In genomic region chr18:1595165-1595564, GRCh38 we compare ENCODE assay signal across 21 cellular contexts.
DNase-seq lines count a peak whose midpoint lies in the region; ATAC-seq, FAIRE-seq and TF ChIP-seq lines count a peak whose summit lies in the region.
"Had no signal": no experiment of that assay in that cellular context is flagged by ENCODE, and none has a peak within 500 bp of the region (broad histone marks: within the 10 kb centered on the region; RNA-seq: fewer than 3 reads in every experiment).

No MANE protein-coding gene starts in this region.

- FAIRE-seq in urothelium cell line (lab: Jason Lieb, UNC), result peak; percentile 74
- FAIRE-seq: GM12878, GM19239 had no signal

- no peak overlapping the region for H3K4me3 Mint-ChIP-seq in dendritic cell treated with granulocyte-macrophage colony-stimulating factor and Interleukin-4, amounts not matched to agents 40 ng/mL and 50 ng/mL, for 4 days
- H3K4me3 Mint-ChIP-seq: CD4-positive, CD25-positive, alpha-beta regulatory T cell; CD8-positive, alpha-beta T cell had no signal

- H3K36me3 ChIP-seq in KMS-11 (ENCODE audit: insufficient read depth) (no peaks in the 10 kb centered on the region), GM23248 (ENCODE audit: low read depth) (no peaks in the 10 kb centered on the region)

- H3K9ac ChIP-seq in KMS-11, result no peak overlapping the region
- H3K9ac ChIP-seq in GM23248, result no peak overlapping the region

- no peak for TF ChIP-seq CTCF in KMS-11 (conservative IDR thresholded peaks at IDR 0.05; ENCODE audit: low read depth, low read length)

- DNase-seq in CD1c-positive myeloid dendritic cell (ENCODE audit: extremely low spot score) (peak; percentile 22), urothelium cell line (ENCODE audit: low spot score) (no peak), GM23248 (no peak), NOMO-1 treated with dmso at 0.1 percent for 144 hours (lab: John Stamatoyannopoulos, UW; ENCODE audit: unreplicated experiment) (no peak)
- DNase-seq: 8988T; C1 segment of cervical spinal cord; Caco-2; CD4-positive, CD25-positive, alpha-beta regulatory T cell; CD8-positive, alpha-beta T cell; DMS 273 treated with DMSO at 0.1 percent for 48 hours; DMS79; EL; GDM1; GOT3; H7; HCEC 1CT had no signal

- H3F3A ChIP-seq in GM23248 (ENCODE audit: insufficient read depth), result no peaks in the 10 kb centered on the region

- H3K27me3 ChIP-seq in KMS-11 (ENCODE audit: insufficient read depth, low read depth), result no peaks in the 10 kb centered on the region
- H3K27me3 ChIP-seq in GM23248 (replicated peaks; ENCODE audit: insufficient read depth), result no peaks in the 10 kb centered on the region

- no peaks in the 10 kb centered on the region for H3K9me2 ChIP-seq in GM23248 (ENCODE audit: insufficient read depth)

- H2AFZ ChIP-seq in KMS-11 (ENCODE audit: low read depth) (0 out of 2 replicates have a peak overlapping the region, but pooled peaks have one; percentile 16), GM23248 (no peak overlapping the region)

- H3K4me1 Mint-ChIP-seq in dendritic cell treated with granulocyte-macrophage colony-stimulating factor and Interleukin-4, amounts not matched to agents 40 ng/mL and 50 ng/mL, for 4 days (ENCODE audit: low read depth), result peaks cover 8% of the 10 kb centered on the region
- H3K4me1 Mint-ChIP-seq: CD4-positive, CD25-positive, alpha-beta regulatory T cell had no signal

- no peaks in the 10 kb centered on the region for H3K9me3 ChIP-seq in GM23248 (ENCODE audit: low read depth)
- H3K9me3 ChIP-seq: Caco-2 had no signal

- no peaks in the 10 kb centered on the region for H4K20me1 ChIP-seq in KMS-11 (ENCODE audit: insufficient read depth)
- no peaks in the 10 kb centered on the region for H4K20me1 ChIP-seq in GM23248 (ENCODE audit: insufficient read depth)

- WGBS in GM23248 (ENCODE audit: low coverage in 1 of 2, low lambda C conversion rate in 2 of 2, missing lambda C conversion rate in 2 of 2), 2 experiments, result 0% methylated on average over 1 of the region's 1 CpG

- no peaks in the 10 kb centered on the region for H3K9me3 Mint-ChIP-seq in dendritic cell treated with granulocyte-macrophage colony-stimulating factor and Interleukin-4, amounts not matched to agents 40 ng/mL and 50 ng/mL, for 4 days
- H3K9me3 Mint-ChIP-seq: CD8-positive, alpha-beta T cell had no signal

- no peaks in the 10 kb centered on the region for H3K36me3 Mint-ChIP-seq in dendritic cell treated with granulocyte-macrophage colony-stimulating factor and Interleukin-4, amounts not matched to agents 40 ng/mL and 50 ng/mL, for 4 days (ENCODE audit: low read depth)
- H3K36me3 Mint-ChIP-seq: CD4-positive, CD25-positive, alpha-beta regulatory T cell; CD8-positive, alpha-beta T cell had no signal

- no peak for ATAC-seq in HG02759 (IDR thresholded peaks at IDR 0.05; ENCODE audit: unreplicated experiment)
- ATAC-seq: CD8-positive, alpha-beta T cell; GM12878 had no signal

- no peaks in the 10 kb centered on the region for H3K27me3 Mint-ChIP-seq in dendritic cell treated with granulocyte-macrophage colony-stimulating factor and Interleukin-4, amounts not matched to agents 40 ng/mL and 50 ng/mL, for 4 days
- H3K27me3 Mint-ChIP-seq: CD4-positive, CD25-positive, alpha-beta regulatory T cell had no signal

- no peak overlapping the region for H3K4me3 ChIP-seq in KMS-11 (IDR thresholded peaks at IDR 0.05; ENCODE audit: insufficient read depth, low read depth, low read length)
- H3K4me3 ChIP-seq in GM23248, result no peak overlapping the region
- H3K4me3 ChIP-seq: GM12878 had no signal

- H3K4me1 ChIP-seq in KMS-11 (ENCODE audit: low read depth, poor library complexity, severe bottlenecking) (peaks cover 13% of the 10 kb centered on the region), GM23248 (ENCODE audit: insufficient read depth) (no peaks in the 10 kb centered on the region)
- H3K4me1 ChIP-seq: Caco-2 had no signal

- peak overlapping the region; percentile 34 for H3K27ac Mint-ChIP-seq in dendritic cell treated with granulocyte-macrophage colony-stimulating factor and Interleukin-4, amounts not matched to agents 40 ng/mL and 50 ng/mL, for 4 days
- H3K27ac Mint-ChIP-seq: CD4-positive, CD25-positive, alpha-beta regulatory T cell; CD8-positive, alpha-beta T cell had no signal

- H3K4me2 ChIP-seq in KMS-11, result peak overlapping the region; percentile 8; the same call in 1 of the 2 replicates
- no peak overlapping the region for H3K4me2 ChIP-seq in GM23248 (ENCODE audit: unreplicated experiment)

- no peak overlapping the region for H3K27ac ChIP-seq in KMS-11
- no peak overlapping the region for H3K27ac ChIP-seq in GM23248

- in situ Hi-C loops in GM23248 (cut with MboI), result loop anchor here (25.0 kb wide), 1 partner anchor 942 kb away; no protein-coding TSS in a partner anchor

- H3K79me2 ChIP-seq in KMS-11 (ENCODE audit: insufficient read depth, low read depth) (no peaks in the 10 kb centered on the region), GM23248 (ENCODE audit: insufficient read depth) (no peaks in the 10 kb centered on the region)

- intact Hi-C loops in dendritic cell treated with granulocyte-macrophage colony-stimulating factor and Interleukin-4, amounts not matched to agents 40 ng/mL and 50 ng/mL, for 4 days (cut with micrococcal nuclease), result no loop called here
